In genomic region chrX:87409113-87409841, GRCh38 we compare ENCODE assay signal across 13 cellular contexts.
DNase-seq lines count a peak whose midpoint lies in the region; ATAC-seq and TF ChIP-seq lines count a peak whose summit lies in the region.
"Had no signal": no experiment of that assay in that cellular context is flagged by ENCODE, and none has a peak within 500 bp of the region (broad histone marks: within the 10 kb centered on the region; RNA-seq: fewer than 3 reads in every experiment).

No MANE protein-coding gene starts in this region.

- H3K36me3 ChIP-seq in neural progenitor cell (no peaks in the 10 kb centered on the region), OCI-LY7 (ENCODE audit: insufficient read depth, low read length) (no peaks in the 10 kb centered on the region)
- H3K36me3 ChIP-seq: esophagus squamous epithelium, Peyer's patch, tibial nerve had no signal

- no peaks in the 10 kb centered on the region for H3K27me3 ChIP-seq in neural progenitor cell
- H3K27me3 ChIP-seq: esophagus squamous epithelium, Peyer's patch, tibial nerve had no signal

- H3K4me3 Mint-ChIP-seq in neural progenitor cell = no peak overlapping the region
- H3K4me3 Mint-ChIP-seq: activated T-cell treated with anti-CD3 and anti-CD28 coated beads, Interleukin-2, amount 50 U/mL, for 72 hours; CD4-positive, CD25-positive, alpha-beta regulatory T cell had no signal

- H3K9me3 ChIP-seq in neural progenitor cell (ENCODE audit: low read depth) (no peaks in the 10 kb centered on the region), OCI-LY7 (ENCODE audit: low read length) (no peaks in the 10 kb centered on the region)
- H3K9me3 ChIP-seq: esophagus squamous epithelium, Peyer's patch, tibial nerve had no signal

- CTCF ChIA-PET in OCI-LY7 (lab: Charles Lee; ENCODE audit: unreplicated experiment) = no interaction called here

- no peak overlapping the region for H3K9ac ChIP-seq in neural progenitor cell

- H3K79me2 ChIP-seq in neural progenitor cell (ENCODE audit: low read depth) = no peaks in the 10 kb centered on the region
- no peaks in the 10 kb centered on the region for H3K79me2 ChIP-seq in OCI-LY7 (ENCODE audit: insufficient read depth, low read depth, low read length)

- no peaks in the 10 kb centered on the region for H3K4me1 Mint-ChIP-seq in neural progenitor cell
- H3K4me1 Mint-ChIP-seq: CD4-positive, CD25-positive, alpha-beta regulatory T cell had no signal

- POLR2A ChIA-PET in OCI-LY7 (lab: Charles Lee) = no interaction called here

- no peaks in the 10 kb centered on the region for H4K20me1 ChIP-seq in neural progenitor cell (ENCODE audit: low read depth)
- H4K20me1 ChIP-seq in OCI-LY7 (ENCODE audit: insufficient read depth, low read length) = no peaks in the 10 kb centered on the region

- no peaks in the 10 kb centered on the region for H3K27me3 Mint-ChIP-seq in neural progenitor cell (ENCODE audit: insufficient read depth, low read depth)
- H3K27me3 Mint-ChIP-seq: CD4-positive, CD25-positive, alpha-beta regulatory T cell had no signal

- TF ChIP-seq CTCF in fibroblast of the aortic adventitia (IDR thresholded peaks at IDR 0.05; ENCODE audit: insufficient read depth, low read length) (no peak), neural progenitor cell (IDR thresholded peaks at IDR 0.05) (no peak), OCI-LY7 (conservative IDR thresholded peaks at IDR 0.05; ENCODE audit: low read length) (no peak)

- H3K27ac Mint-ChIP-seq in neural progenitor cell = peak overlapping the region; percentile 36
- H3K27ac Mint-ChIP-seq: activated T-cell treated with anti-CD3 and anti-CD28 coated beads, Interleukin-2, amount 50 U/mL, for 72 hours; CD4-positive, CD25-positive, alpha-beta regulatory T cell had no signal

- H3K36me3 Mint-ChIP-seq in neural progenitor cell = no peaks in the 10 kb centered on the region
- H3K36me3 Mint-ChIP-seq: CD4-positive, CD25-positive, alpha-beta regulatory T cell had no signal

- H3K9me3 Mint-ChIP-seq in neural progenitor cell = no peaks in the 10 kb centered on the region

- DNase-seq in DMS53 treated with DMSO at 0.1 percent for 48 hours (lab: John Stamatoyannopoulos, UW; ENCODE audit: unreplicated experiment) = peak; percentile 32
- DNase-seq in RPMI8226 = peak; percentile 3
- DNase-seq in fibroblast of the aortic adventitia (ENCODE audit: low read depth) = peak; percentile 87
- DNase-seq in neural progenitor cell (ENCODE audit: low spot score) = no peak
- DNase-seq in 8988T = no peak
- DNase-seq in OCI-LY7 (ENCODE audit: low spot score) = no peak
- DNase-seq in NCI-H1694 (lab: John Stamatoyannopoulos, UW) = no peak
- DNase-seq: activated T-cell treated with anti-CD3 and anti-CD28 coated beads, Interleukin-2, amount 50 U/mL, for 72 hours; CD4-positive, CD25-positive, alpha-beta regulatory T cell; esophagus squamous epithelium; Peyer's patch had no signal

- no peak overlapping the region for H3K4me2 ChIP-seq in neural progenitor cell
- no peak overlapping the region for H3K4me2 ChIP-seq in OCI-LY7 (ENCODE audit: low read length)

- H3K4me3 ChIP-seq in fibroblast of the aortic adventitia (ENCODE audit: low read depth, low read length) (no peak overlapping the region), neural progenitor cell (no peak overlapping the region), OCI-LY7 (ENCODE audit: low read depth, low read length, poor library complexity, severe bottlenecking) (no peak overlapping the region)
- H3K4me3 ChIP-seq: esophagus squamous epithelium, Peyer's patch, tibial nerve had no signal

- H3K27ac ChIP-seq in neural progenitor cell = no peak overlapping the region
- no peak overlapping the region for H3K27ac ChIP-seq in OCI-LY7 (ENCODE audit: low read depth, low read length, poor library complexity, severe bottlenecking)
- H3K27ac ChIP-seq: Peyer's patch had no signal

- intact Hi-C loops in OCI-LY7 (cut with micrococcal nuclease; ENCODE audit: unreplicated experiment) = no loop called here

- H3K9me2 ChIP-seq in OCI-LY7 (ENCODE audit: insufficient read depth, low read length) = no peaks in the 10 kb centered on the region

- H2AFZ ChIP-seq in neural progenitor cell (replicated peaks) = no peak overlapping the region
- no peak overlapping the region for H2AFZ ChIP-seq in OCI-LY7 (ENCODE audit: low read length)

- ATAC-seq in GM21723 (IDR thresholded peaks at IDR 0.05; ENCODE audit: unreplicated experiment) = no peak
- ATAC-seq: activated T-cell treated with anti-CD3 and anti-CD28 coated beads, Interleukin-2, amount 50 U/mL, for 72 hours had no signal

- H3K4me1 ChIP-seq in neural progenitor cell (no peaks in the 10 kb centered on the region), OCI-LY7 (ENCODE audit: insufficient read depth, low read length, poor library complexity, severe bottlenecking) (no peaks in the 10 kb centered on the region)
- H3K4me1 ChIP-seq: esophagus squamous epithelium, Peyer's patch, tibial nerve had no signal

- BruUV-seq in OCI-LY7 (replicated peaks; lab: Mats Ljungman, UMichigan) = no TSS peak

- H3F3A ChIP-seq in neural progenitor cell (ENCODE audit: low read depth) = no peaks in the 10 kb centered on the region

Comparison
In these comparisons a context has a peak if more than half of its experiments do, and no peak if none do; other contexts are left out.
1. DNase-seq: peak in DMS53 treated with DMSO at 0.1 percent for 48 hours (single experiment), RPMI8226 (single experiment) and fibroblast of the aortic adventitia (single experiment); none in neural progenitor cell (single experiment), 8988T (single experiment), OCI-LY7 (single experiment) and NCI-H1694 (single experiment).